ENCODE assay signal across 30 cellular contexts in the genomic region with DNA sequence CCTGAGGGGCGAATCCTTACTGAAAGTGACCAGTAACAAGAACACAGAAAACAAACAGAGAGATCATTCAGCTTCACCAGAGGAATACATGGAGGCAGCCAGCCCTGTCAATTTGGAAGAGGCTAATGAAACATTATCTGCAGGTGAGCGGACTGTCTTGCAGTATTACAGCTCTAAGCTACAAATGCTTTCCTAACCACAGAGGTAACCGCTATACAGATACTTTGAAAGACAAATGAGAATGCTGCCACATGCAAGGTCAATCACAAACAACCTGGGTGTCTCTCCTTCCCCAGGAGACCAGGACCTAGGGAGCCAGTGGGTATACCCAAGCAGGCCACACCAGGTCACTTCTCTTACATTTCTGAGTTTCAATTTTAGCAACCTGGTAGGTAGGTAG. TPM values are rescaled to one million over a fixed set of nuclear protein-coding genes. Genes with fewer than 3 reads are reported as not detected.
A peak's percentile ranks its signal among the peaks of the same experiment; 100 is the strongest.
DNase-seq lines count a peak whose midpoint lies in the region; ATAC-seq, FAIRE-seq and TF ChIP-seq lines count a peak whose summit lies in the region.
"Had no signal": no experiment of that assay in that cellular context is flagged by ENCODE, and none has a peak within 500 bp of the region (broad histone marks: within the 10 kb centered on the region; RNA-seq: fewer than 3 reads in every experiment).

No MANE protein-coding gene starts in this region.

- H3K4me2 ChIP-seq in GM12878 (ENCODE audit: control insufficient read depth, insufficient read depth) = no peak overlapping the region

- peaks cover 10% of the 10 kb centered on the region for H3K79me2 ChIP-seq in GM12878 (ENCODE audit: control insufficient read depth, insufficient read depth, low read length)

- no peaks in the 10 kb centered on the region; the same call in 2 of the 3 replicates for H3K9me3 ChIP-seq in GM12878 (replicated peaks; ENCODE audit: control insufficient read depth, insufficient read depth, low read length)
- H3K9me3 ChIP-seq: body of pancreas, heart left ventricle, tibial artery, vagina had no signal

- CTCF ChIA-PET in GM12878 (lab: Yijun Ruan, JAX) = interaction anchor here (0.8 to 1.8 kb wide), 4 partner anchors 10 to 68 kb away, joined by 3 to 5 read pairs (median 4); no protein-coding TSS in a partner anchor

- no peak overlapping the region for H3K27ac Mint-ChIP-seq in nephron progenitor cell
- H3K27ac Mint-ChIP-seq: activated CD4-positive, alpha-beta T cell treated with anti-CD3 and anti-CD28 coated beads for 36 hours; activated T-helper 17 cell treated with anti-CD3 and anti-CD28 coated beads, Interleukin-2, amount 50 U/mL, for 72 hours; dendritic cell treated with granulocyte-macrophage colony-stimulating factor and Interleukin-4, amounts not matched to agents 40 ng/mL and 50 ng/mL, for 4 days; naive thymus-derived CD8-positive, alpha-beta T cell had no signal

- TF ChIP-seq POLR2A in GM12878 (IDR thresholded peaks at IDR 0.05; ENCODE audit: low read depth, low read length) = no peak

- SMC1A ChIA-PET in GM12878 (lab: Charles Lee; ENCODE audit: uncharacterized antibody, unreplicated experiment) = interaction anchor here (0.7 to 2.4 kb wide), 7 partner anchors 10 to 36 kb away, joined by 3 to 10 read pairs (median 6); no protein-coding TSS in a partner anchor

- RAD21 ChIA-PET in GM12878 (lab: Charles Lee; ENCODE audit: unreplicated experiment) = interaction anchor here (0.9 to 1.6 kb wide), 4 partner anchors 10 to 69 kb away, joined by 3 to 4 read pairs (median 3); no protein-coding TSS in a partner anchor

- peaks cover 4% of the 10 kb centered on the region for H3K36me3 Mint-ChIP-seq in nephron progenitor cell (ENCODE audit: low read depth)

- TF ChIP-seq CTCF in GM12878 (IDR thresholded peaks at IDR 0.05 in 2 of 3, conservative IDR thresholded peaks at IDR 0.05 in 1 of 3; ENCODE audit: control insufficient read depth in 2 of 3, extremely low read depth in 1 of 3, insufficient read depth in 1 of 3, low read depth in 3 of 3, low read length in 3 of 3) (no peak), nephron progenitor cell (IDR thresholded peaks at IDR 0.05) (no peak)

- peak; percentile 43 for ATAC-seq in left ventricle myocardium superior
- ATAC-seq in left cardiac atrium = no peak
- peak; percentile 50 for ATAC-seq in GM12878
- ATAC-seq: activated CD4-positive, alpha-beta T cell treated with anti-CD3 and anti-CD28 coated beads for 36 hours; activated T-helper 17 cell treated with anti-CD3 and anti-CD28 coated beads, Interleukin-2, amount 50 U/mL, for 72 hours; body of pancreas; esophagus mucosa; K562; naive thymus-derived CD8-positive, alpha-beta T cell had no signal

- H3K4me1 ChIP-seq in GM12878 (ENCODE audit: control insufficient read depth, insufficient read depth, low read length) = no peaks in the 10 kb centered on the region
- H3K4me1 ChIP-seq: body of pancreas had no signal

- no peak overlapping the region for H3K9ac ChIP-seq in GM12878 (ENCODE audit: control insufficient read depth, insufficient read depth, low read length)

- no peaks in the 10 kb centered on the region; a peak in 1 of 4 replicates for H3K27me3 ChIP-seq in GM12878 (replicated peaks in 1 of 2; ENCODE audit: control insufficient read depth in 2 of 2, insufficient read depth in 2 of 2, low read length in 1 of 2)
- H3K27me3 ChIP-seq: body of pancreas, heart left ventricle, tibial artery, vagina had no signal

- no peak for FAIRE-seq in GM12878 (lab: Jason Lieb, UNC)
- FAIRE-seq: GM19239, H1, K562 had no signal

- intact Hi-C loops in left ventricle myocardium superior (cut with micrococcal nuclease) (no loop called here), left cardiac atrium (cut with DNase I) (no loop called here), GM12878 (cut with micrococcal nuclease; ENCODE audit: unreplicated experiment) (no loop called here)

- no peak for DNase-seq in left ventricle myocardium superior
- no peak for DNase-seq in left cardiac atrium
- peak; percentile 40 for DNase-seq in NCI-H2107 (lab: John Stamatoyannopoulos, UW)
- DNase-seq in GM12878 (ENCODE audit: low read depth, low spot score) = no peak
- DNase-seq in nephron progenitor cell = no peak
- no peak for DNase-seq in AG08396 (ENCODE audit: low spot score)
- DNase-seq in NCI-H2196 (lab: John Stamatoyannopoulos, UW; ENCODE audit: unreplicated experiment) = no peak
- DNase-seq: activated CD4-positive, alpha-beta T cell treated with anti-CD3 and anti-CD28 coated beads for 36 hours; activated naive CD4-positive, alpha-beta T cell treated with anti-CD3 and anti-CD28 coated beads, Interleukin-2, amount 50 U/mL, for 16 hours; body of pancreas; DMS79; GDM1; heart left ventricle; kidney glomerular epithelial cell; naive thymus-derived CD8-positive, alpha-beta T cell; NCI-H1105; NCI-H1930; NK-92 treated with Interleukin-12 subunit alpha and Interleukin-12 subunit beta, amount 100 ng/mL, for 24 hours; SIG-M5; stimulated activated CD4-positive, alpha-beta T cell treated with anti-CD3 and anti-CD28 coated beads, Interleukin-4, amount 100 ng/mL, for 4 hours; SW 1271; tibial artery had no signal

- no peak overlapping the region for H3K27ac ChIP-seq in GM12878 (ENCODE audit: control insufficient read depth, insufficient read depth)
- H3K27ac ChIP-seq: body of pancreas, tibial artery, vagina had no signal

- no peaks in the 10 kb centered on the region for H3K27me3 Mint-ChIP-seq in nephron progenitor cell (ENCODE audit: low read depth, poor library complexity)
- H3K27me3 Mint-ChIP-seq: dendritic cell treated with granulocyte-macrophage colony-stimulating factor and Interleukin-4, amounts not matched to agents 40 ng/mL and 50 ng/mL, for 4 days had no signal

- peaks cover under 1% of the 10 kb centered on the region for H3K4me1 Mint-ChIP-seq in nephron progenitor cell
- H3K4me1 Mint-ChIP-seq: activated CD4-positive, alpha-beta T cell treated with anti-CD3 and anti-CD28 coated beads for 36 hours; activated T-helper 17 cell treated with anti-CD3 and anti-CD28 coated beads, Interleukin-2, amount 50 U/mL, for 72 hours; naive thymus-derived CD8-positive, alpha-beta T cell had no signal

- no peak overlapping the region for H2AFZ ChIP-seq in GM12878 (ENCODE audit: control insufficient read depth, low read depth, low read length)

- in situ Hi-C loops in GM12878 (cut with MboI) = no loop called here

- no peaks in the 10 kb centered on the region; a peak in 1 of 4 replicates for H3K36me3 ChIP-seq in GM12878 (ENCODE audit: control insufficient read depth in 2 of 2, insufficient read depth in 2 of 2, low read length in 1 of 2)
- H3K36me3 ChIP-seq: heart left ventricle, tibial artery, vagina had no signal

- no peak for TF ChIP-seq RAD21 in GM12878 (IDR thresholded peaks at IDR 0.05; ENCODE audit: insufficient read depth, low read depth, low read length)

- no peaks in the 10 kb centered on the region for H3K9me3 Mint-ChIP-seq in nephron progenitor cell
- H3K9me3 Mint-ChIP-seq: activated T-helper 17 cell treated with anti-CD3 and anti-CD28 coated beads, Interleukin-2, amount 50 U/mL, for 72 hours; dendritic cell treated with granulocyte-macrophage colony-stimulating factor and Interleukin-4, amounts not matched to agents 40 ng/mL and 50 ng/mL, for 4 days; naive thymus-derived CD8-positive, alpha-beta T cell had no signal

- POLR2A ChIA-PET in GM12878 (lab: Charles Lee) = interaction anchor here (0.6 to 1.0 kb wide), 3 partner anchors 15 to 31 kb away, joined by 3 read pairs; no protein-coding TSS in a partner anchor

- WGBS in GM12878 (ENCODE audit: insufficient coverage, insufficient replicate concordance, low lambda C conversion rate, missing lambda C conversion rate) = 2% methylated on average over 3 of the region's 3 CpGs

- TF ChIP-seq EP300 in GM12878 (IDR thresholded peaks at IDR 0.05; ENCODE audit: borderline replicate concordance in 1 of 2, control insufficient read depth in 1 of 2, low read depth in 2 of 2, low read length in 2 of 2) = no peak

- H3K4me3 Mint-ChIP-seq in nephron progenitor cell = no peak overlapping the region
- H3K4me3 Mint-ChIP-seq: activated CD4-positive, alpha-beta T cell treated with anti-CD3 and anti-CD28 coated beads for 36 hours; activated T-helper 17 cell treated with anti-CD3 and anti-CD28 coated beads, Interleukin-2, amount 50 U/mL, for 72 hours; dendritic cell treated with granulocyte-macrophage colony-stimulating factor and Interleukin-4, amounts not matched to agents 40 ng/mL and 50 ng/mL, for 4 days; naive thymus-derived CD8-positive, alpha-beta T cell had no signal

- BruUV-seq in GM12878 (replicated peaks; lab: Mats Ljungman, UMichigan) = no TSS peak

- no peak overlapping the region for H3K4me3 ChIP-seq in GM12878
- H3K4me3 ChIP-seq: body of pancreas, heart left ventricle, K562, lung, tibial artery, vagina had no signal

- no peaks in the 10 kb centered on the region for H4K20me1 ChIP-seq in GM12878 (ENCODE audit: control insufficient read depth, insufficient read depth)

TF ChIP-seq in GM12878, 131 proteins besides CTCF, POLR2A, EP300 and RAD21:
- TF ChIP-seq CBX3 (IDR thresholded peaks at IDR 0.05; ENCODE audit: borderline replicate concordance, low read depth) (no peak), CBX5 (IDR thresholded peaks at IDR 0.05; ENCODE audit: low read depth) (no peak), RUNX3 (IDR thresholded peaks at IDR 0.05; ENCODE audit: low read length) (peak; percentile 60), ZNF622 (IDR thresholded peaks at IDR 0.05) (no peak)
TF ChIP-seq in GM12878: peak in this region for 1.

RNA-seq across cellular contexts. Expression of a gene that starts 30.2 kb away (rescaled TPM):
- total RNA-seq in left ventricle myocardium superior (36.4 TPM), left cardiac atrium (10 to 100 TPM; 23.9 to 29.2 TPM), GM12878 (2014; rRNA removed) (2.6 and 3.7 TPM in 2 replicates), GM12878 (2014; rRNA removed; fragmentation: Illumina TruSeq; extraction: Trizol) (3.7 and 4.0 TPM in 2 replicates), GM12878 (2021) (11.4 and 13.5 TPM in 2 replicates)
- total RNA-seq in GM12878 (2013; cell fraction: nucleolus; rRNA removed) = 67.7 and 72.6 TPM in 2 replicates
- polyA plus RNA-seq in GM12878 (2011; ENCODE audit: low read depth) = 13.2 TPM
- polyA plus RNA-seq in GM12878 (2011; rRNA removed) (0.09 and 0.19 TPM in 2 replicates), GM12878 (2014; fragmentation: Illumina TruSeq; extraction: Trizol) (3.8 and 4.6 TPM in 2 replicates), GM12878 (2014; fragmentation: Nextera tagmentation; extraction: Ambion mirVana) (1 to 10 TPM; 2.1 to 7.6 TPM), GM12878 (2014; rRNA removed) (1.5 and 1.6 TPM in 2 replicates), GM12878 (2016; fragmentation: Nextera tagmentation; extraction: Ambion mirVana) (10 to 100 TPM in 1 of 2 experiments, 1 to 10 TPM in 1; 9.8 to 12.6 TPM)
- 0.05 and 0.31 TPM in 2 replicates for polyA plus RNA-seq in GM12878 (2011; cell fraction: cytosol; rRNA removed)
- 0.27 and 0.67 TPM in 2 replicates for polyA plus RNA-seq in GM12878 (2011; cell fraction: nucleus; rRNA removed)
- polyA plus RNA-seq in GM12878 (2012) = 3.3 and 4.4 TPM in 2 replicates
- 0.29 and 0.88 TPM in 2 replicates for polyA minus RNA-seq in GM12878 (2011; rRNA and poly(A)+ RNA removed)
- 0.21 TPM in 1 of 2 replicates, not detected in the other for polyA minus RNA-seq in GM12878 (2011; cell fraction: cytosol; rRNA and poly(A)+ RNA removed)
- polyA minus RNA-seq in GM12878 (2011; cell fraction: nucleus; rRNA and poly(A)+ RNA removed) = 1.1 and 2.1 TPM in 2 replicates
- total RNA-seq: activated CD4-positive, alpha-beta T cell treated with anti-CD3 and anti-CD28 coated beads for 36 hours; activated T-helper 17 cell treated with anti-CD3 and anti-CD28 coated beads, Interleukin-2, amount 50 U/mL, for 72 hours; K562; naive thymus-derived CD8-positive, alpha-beta T cell had no signal

Comparison
In these comparisons a context has a peak if more than half of its experiments do, and no peak if none do; other contexts are left out.
1. ATAC-seq: peak in left ventricle myocardium superior (single experiment) and GM12878 (single experiment); none in left cardiac atrium (0 of 2).